ENCODE assay signal across 1 cellular context in the genomic region with DNA sequence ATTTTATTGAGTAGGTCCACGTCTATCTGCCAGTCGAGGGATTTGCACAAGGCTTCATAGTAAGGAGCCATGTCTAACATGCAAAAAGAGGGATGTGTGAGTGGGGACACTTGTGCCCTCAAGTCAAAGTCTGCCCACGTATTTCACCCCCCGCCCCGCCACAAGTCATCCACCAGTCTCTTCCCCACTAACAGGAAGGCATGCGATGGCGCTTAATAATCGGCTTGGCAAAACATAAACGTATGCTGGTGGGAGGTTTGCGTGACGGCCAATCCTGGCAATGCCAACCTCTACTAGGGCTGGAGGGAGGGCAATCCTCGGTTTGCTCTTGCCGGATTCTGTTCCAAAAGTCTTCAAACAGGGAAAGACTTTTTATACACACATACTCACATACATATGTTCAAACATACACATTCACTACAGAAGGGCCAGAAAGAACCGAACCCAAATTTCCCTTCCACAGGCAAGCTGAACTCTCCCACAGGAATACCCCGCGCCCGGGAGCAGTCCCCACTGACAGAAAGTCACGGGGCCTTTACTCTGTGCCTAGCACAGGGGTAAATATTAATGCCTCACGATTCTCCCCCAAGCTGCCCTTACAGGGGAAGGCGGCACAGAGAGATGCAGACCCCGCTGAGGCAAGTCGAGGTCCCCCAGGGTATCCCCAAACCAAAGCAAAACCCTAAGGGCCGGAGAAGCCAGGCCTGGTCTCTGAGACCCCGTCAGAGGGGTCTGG.
TF ChIP-seq lines count a peak whose summit lies in the region.

No MANE protein-coding gene starts in this region.

TF ChIP-seq in HEK293, 187 proteins besides CTCF, POLR2A, EP300 and RAD21 (continued from another document):
- TF ChIP-seq, protein P1, sequence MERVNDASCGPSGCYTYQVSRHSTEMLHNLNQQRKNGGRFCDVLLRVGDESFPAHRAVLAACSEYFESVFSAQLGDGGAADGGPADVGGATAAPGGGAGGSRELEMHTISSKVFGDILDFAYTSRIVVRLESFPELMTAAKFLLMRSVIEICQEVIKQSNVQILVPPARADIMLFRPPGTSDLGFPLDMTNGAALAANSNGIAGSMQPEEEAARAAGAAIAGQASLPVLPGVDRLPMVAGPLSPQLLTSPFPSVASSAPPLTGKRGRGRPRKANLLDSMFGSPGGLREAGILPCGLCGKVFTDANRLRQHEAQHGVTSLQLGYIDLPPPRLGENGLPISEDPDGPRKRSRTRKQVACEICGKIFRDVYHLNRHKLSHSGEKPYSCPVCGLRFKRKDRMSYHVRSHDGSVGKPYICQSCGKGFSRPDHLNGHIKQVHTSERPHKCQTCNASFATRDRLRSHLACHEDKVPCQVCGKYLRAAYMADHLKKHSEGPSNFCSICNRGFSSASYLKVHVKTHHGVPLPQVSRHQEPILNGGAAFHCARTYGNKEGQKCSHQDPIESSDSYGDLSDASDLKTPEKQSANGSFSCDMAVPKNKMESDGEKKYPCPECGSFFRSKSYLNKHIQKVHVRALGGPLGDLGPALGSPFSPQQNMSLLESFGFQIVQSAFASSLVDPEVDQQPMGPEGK (tag by site-specific recombination; IDR thresholded peaks at IDR 0.05) = no peak
- TF ChIP-seq ZNF645 (tag by site-specific recombination; IDR thresholded peaks at IDR 0.05) (no peak), ZNF398 (tag by site-specific recombination; IDR thresholded peaks at IDR 0.05) (no peak), ZNF157 (tag by site-specific recombination; IDR thresholded peaks at IDR 0.05) (no peak), ZNF529 (tag by site-specific recombination; IDR thresholded peaks at IDR 0.05; ENCODE audit: insufficient replicate concordance) (no peak), ZNF830 (tag by site-specific recombination; IDR thresholded peaks at IDR 0.05; ENCODE audit: low read depth) (no peak), ZNF596 (tag by site-specific recombination; IDR thresholded peaks at IDR 0.05) (no peak), GFI1B (tag by site-specific recombination; IDR thresholded peaks at IDR 0.05) (no peak), ZNF549 (tag by site-specific recombination; IDR thresholded peaks at IDR 0.05) (no peak), BCL11A (tag by site-specific recombination; IDR thresholded peaks at IDR 0.05; ENCODE audit: low read depth) (no peak), ZNF658 (tag by site-specific recombination; IDR thresholded peaks at IDR 0.05) (no peak)
